In the genomic region with DNA sequence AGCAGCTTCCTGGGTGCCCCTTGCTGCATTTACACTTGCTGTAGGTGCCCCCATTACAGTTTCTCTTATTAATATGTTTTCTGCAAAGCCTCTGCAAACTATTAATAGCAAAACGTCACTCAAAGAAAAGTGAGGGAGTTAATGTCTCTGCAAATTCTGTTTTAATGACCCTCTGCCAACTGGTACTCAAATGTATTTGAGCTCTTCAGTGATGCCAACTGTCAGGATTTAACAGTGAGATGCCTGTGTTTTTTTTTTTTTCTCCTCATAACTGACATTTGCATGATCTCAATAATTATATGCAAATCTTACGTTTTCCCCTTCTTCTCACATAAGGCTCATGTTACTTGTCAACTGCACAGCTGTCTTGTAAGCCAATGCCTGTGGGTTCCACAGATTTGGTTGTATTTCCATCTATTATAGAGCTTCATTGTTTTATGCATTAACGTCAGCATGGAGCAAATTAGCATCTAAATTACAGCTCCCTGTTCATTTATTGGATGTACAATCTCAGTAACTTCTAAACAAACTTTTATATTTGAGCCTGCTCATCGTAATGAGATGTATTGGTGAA, we compare ENCODE assay signal across 28 cellular contexts. TPM values are rescaled to one million over a fixed set of nuclear protein-coding genes. Genes with fewer than 3 reads are reported as not detected.
"Had no signal": no experiment of that assay in that cellular context is flagged by ENCODE, and none has a peak within 500 bp of the region (broad histone marks: within the 10 kb centered on the region; RNA-seq: fewer than 3 reads in every experiment).

No MANE protein-coding gene starts in this region.

- H3K36me3 Mint-ChIP-seq: activated naive CD4-positive, alpha-beta T cell treated with anti-CD3 and anti-CD28 coated beads, Interleukin-2, amount 10 ng/mL, durations not matched to agents 7 days and 5 days; activated naive CD8-positive, alpha-beta T cell treated with anti-CD3 and anti-CD28 coated beads for 36 hours had no signal

- DNase-seq: activated CD4-positive, alpha-beta memory T cell treated with anti-CD3 and anti-CD28 coated beads, Interleukin-2, amount 10 ng/mL, durations not matched to agents 7 days and 5 days; activated CD4-positive, alpha-beta T cell treated with anti-CD3 and anti-CD28 coated beads for 36 hours; activated CD4-positive, alpha-beta T cell treated with anti-CD3 and anti-CD28 coated beads, Interleukin-2, amount 50 U/mL, for 1 hour; activated gamma-delta T cell treated with Interleukin-2 at 50 U/mL for 16 hours; activated naive CD4-positive, alpha-beta T cell treated with anti-CD3 and anti-CD28 coated beads, Interleukin-2, amount 10 ng/mL, durations not matched to agents 7 days and 5 days; activated naive CD8-positive, alpha-beta T cell treated with anti-CD3 and anti-CD28 coated beads for 36 hours; activated T-cell treated with anti-CD3 and anti-CD28 coated beads for 4 hours; activated T-cell treated with anti-CD3 and anti-CD28 coated beads, Interleukin-2, amount 50 U/mL, for 48 hours; cerebellar nuclear complex; Karpas-422; MM.1S; NCI-H146; NCI-H2029; NCI-H2107; NCI-H2227 treated with DMSO at 0.1 percent for 48 hours; NCI-H446 treated with DMSO at 0.1 percent for 48 hours; NCI-H748 treated with DMSO at 0.1 percent for 48 hours; RPMI8226; SK-N-SH; T-helper 1 cell; WERI-Rb-1 had no signal

- ATAC-seq: activated CD4-positive, alpha-beta T cell treated with anti-CD3 and anti-CD28 coated beads for 36 hours; K562; Right ventricle myocardium inferior had no signal

- H3K4me3 Mint-ChIP-seq: activated CD4-positive, alpha-beta memory T cell treated with anti-CD3 and anti-CD28 coated beads, Interleukin-2, amount 10 ng/mL, durations not matched to agents 7 days and 5 days; activated CD4-positive, alpha-beta T cell treated with anti-CD3 and anti-CD28 coated beads for 36 hours; activated naive CD4-positive, alpha-beta T cell treated with anti-CD3 and anti-CD28 coated beads, Interleukin-2, amount 10 ng/mL, durations not matched to agents 7 days and 5 days; activated naive CD8-positive, alpha-beta T cell treated with anti-CD3 and anti-CD28 coated beads for 36 hours had no signal

- H3K27me3 Mint-ChIP-seq: activated CD4-positive, alpha-beta memory T cell treated with anti-CD3 and anti-CD28 coated beads, Interleukin-2, amount 10 ng/mL, durations not matched to agents 7 days and 5 days; activated CD4-positive, alpha-beta T cell treated with anti-CD3 and anti-CD28 coated beads for 36 hours; activated naive CD4-positive, alpha-beta T cell treated with anti-CD3 and anti-CD28 coated beads, Interleukin-2, amount 10 ng/mL, durations not matched to agents 7 days and 5 days; activated naive CD8-positive, alpha-beta T cell treated with anti-CD3 and anti-CD28 coated beads for 36 hours had no signal

- H3K4me1 Mint-ChIP-seq: activated CD4-positive, alpha-beta memory T cell treated with anti-CD3 and anti-CD28 coated beads, Interleukin-2, amount 10 ng/mL, durations not matched to agents 7 days and 5 days; activated CD4-positive, alpha-beta T cell treated with anti-CD3 and anti-CD28 coated beads for 36 hours; activated naive CD4-positive, alpha-beta T cell treated with anti-CD3 and anti-CD28 coated beads, Interleukin-2, amount 10 ng/mL, durations not matched to agents 7 days and 5 days; activated naive CD8-positive, alpha-beta T cell treated with anti-CD3 and anti-CD28 coated beads for 36 hours had no signal

- H3K27ac Mint-ChIP-seq: activated CD4-positive, alpha-beta memory T cell treated with anti-CD3 and anti-CD28 coated beads, Interleukin-2, amount 10 ng/mL, durations not matched to agents 7 days and 5 days; activated CD4-positive, alpha-beta T cell treated with anti-CD3 and anti-CD28 coated beads for 36 hours; activated naive CD4-positive, alpha-beta T cell treated with anti-CD3 and anti-CD28 coated beads, Interleukin-2, amount 10 ng/mL, durations not matched to agents 7 days and 5 days; activated naive CD8-positive, alpha-beta T cell treated with anti-CD3 and anti-CD28 coated beads for 36 hours; activated T-helper 2 cell treated with anti-CD3 and anti-CD28 coated beads, Interferon-gamma antibody, Interleukin-2, Interleukin-4, amounts not matched to agents 10 μg/mL and 5 μg/mL and 100 μg/mL, durations not matched to agents 14 hours and 24 hours and 36 hours had no signal

- H3K9me3 Mint-ChIP-seq: activated naive CD8-positive, alpha-beta T cell treated with anti-CD3 and anti-CD28 coated beads for 36 hours had no signal

RNA-seq across cellular contexts. Expression of a gene that starts 38.3 kb away (rescaled TPM):
- total RNA-seq: activated CD4-positive, alpha-beta memory T cell treated with anti-CD3 and anti-CD28 coated beads, Interleukin-2, amount 10 ng/mL, durations not matched to agents 7 days and 5 days; activated CD4-positive, alpha-beta T cell treated with anti-CD3 and anti-CD28 coated beads for 36 hours; activated CD8-positive, alpha-beta memory T cell treated with anti-CD3 and anti-CD28 coated beads for 36 hours; activated naive CD8-positive, alpha-beta T cell treated with anti-CD3 and anti-CD28 coated beads for 36 hours; activated T-helper 2 cell treated with anti-CD3 and anti-CD28 coated beads, Interferon-gamma antibody, Interleukin-2, Interleukin-4, amounts not matched to agents 10 μg/mL and 5 μg/mL and 100 μg/mL, durations not matched to agents 14 hours and 24 hours and 36 hours; K562; OCI-LY7; T-helper 2 cell treated with Interferon-gamma antibody and Interleukin-4, amounts not matched to agents 100 ng/mL and 5 ng/mL, for 36 hours had no signal
- polyA plus RNA-seq: adipose tissue, SK-N-SH had no signal
